In genomic region chr5:73565969-73566547, GRCh38 we compare ENCODE assay signal across 8 cellular contexts. TPM values are rescaled to one million over a fixed set of nuclear protein-coding genes. Genes with fewer than 3 reads are reported as not detected.
DNase-seq lines count a peak whose midpoint lies in the region; ATAC-seq lines count a peak whose summit lies in the region.

No MANE protein-coding gene starts in this region.

- H3K4me1 Mint-ChIP-seq in central memory CD8-positive, alpha-beta T cell = peaks cover 30% of the 10 kb centered on the region
- peaks cover 18 to 39% of the 10 kb centered on the region in 2 donors for H3K4me1 Mint-ChIP-seq in natural killer cell treated with Interleukin-12 subunit alpha and Interleukin-12 subunit beta and Interleukin-15 and Interleukin-18, amount 100 ng/mL, for 72 hours (ENCODE audit: low read depth in 2 of 2)

- DNase-seq in central memory CD8-positive, alpha-beta T cell (ENCODE audit: low spot score in 2 of 2) = no peak
- DNase-seq in natural killer cell treated with Interleukin-12 subunit alpha and Interleukin-12 subunit beta and Interleukin-15 and Interleukin-18, amount 100 ng/mL, for 72 hours (ENCODE audit: low spot score) = no peak

- peaks cover 30% of the 10 kb centered on the region for H3K36me3 ChIP-seq in HUES6 (ENCODE audit: control insufficient read depth, insufficient read depth, low read length)

- peak overlapping the region; percentile 95 for H3K4me3 Mint-ChIP-seq in central memory CD8-positive, alpha-beta T cell
- H3K4me3 Mint-ChIP-seq in natural killer cell treated with Interleukin-12 subunit alpha and Interleukin-12 subunit beta and Interleukin-15 and Interleukin-18, amount 100 ng/mL, for 72 hours = peak overlapping the region; percentile 98

- H3K4me1 ChIP-seq in HUES6 (ENCODE audit: control insufficient read depth, insufficient read depth, low read length) = peaks cover 7% of the 10 kb centered on the region; the same call in 1 of the 2 replicates

- H3K9me3 ChIP-seq in HUES6 (ENCODE audit: control insufficient read depth, insufficient read depth, low read depth, low read length) = no peaks in the 10 kb centered on the region

- H3K9me3 Mint-ChIP-seq in central memory CD8-positive, alpha-beta T cell = no peaks in the 10 kb centered on the region
- no peaks in the 10 kb centered on the region for H3K9me3 Mint-ChIP-seq in natural killer cell treated with Interleukin-12 subunit alpha and Interleukin-12 subunit beta and Interleukin-15 and Interleukin-18, amount 100 ng/mL, for 72 hours

- H3K27ac ChIP-seq in HUES6 (ENCODE audit: low read depth, low read length) = peak overlapping the region; percentile 41; the same call in 1 of the 2 replicates

- peaks cover 45% of the 10 kb centered on the region for H3K36me3 Mint-ChIP-seq in central memory CD8-positive, alpha-beta T cell (ENCODE audit: insufficient read depth)
- H3K36me3 Mint-ChIP-seq in natural killer cell treated with Interleukin-12 subunit alpha and Interleukin-12 subunit beta and Interleukin-15 and Interleukin-18, amount 100 ng/mL, for 72 hours = peaks cover 5% of the 10 kb centered on the region

- H3K4me3 ChIP-seq in GM08714 (ENCODE audit: low read length) (peak overlapping the region; percentile 100), HUES6 (ENCODE audit: low read depth, low read length) (peak overlapping the region; percentile 90)

- H3K27me3 Mint-ChIP-seq in central memory CD8-positive, alpha-beta T cell = no peaks in the 10 kb centered on the region
- no peaks in the 10 kb centered on the region for H3K27me3 Mint-ChIP-seq in natural killer cell treated with Interleukin-12 subunit alpha and Interleukin-12 subunit beta and Interleukin-15 and Interleukin-18, amount 100 ng/mL, for 72 hours

- ATAC-seq in central memory CD8-positive, alpha-beta T cell (replicated peaks; ENCODE audit: extremely low read depth, poor library complexity, severe bottlenecking) = peak; percentile 50
- ATAC-seq in natural killer cell treated with Interleukin-12 subunit alpha and Interleukin-12 subunit beta and Interleukin-15 and Interleukin-18, amount 100 ng/mL, for 72 hours = no peak
- ATAC-seq in GM18519 (IDR thresholded peaks at IDR 0.05; ENCODE audit: low FRiP score, unreplicated experiment) (no peak), GM18867 (IDR thresholded peaks at IDR 0.05; ENCODE audit: unreplicated experiment) (no peak), GM21717 (IDR thresholded peaks at IDR 0.05; ENCODE audit: unreplicated experiment) (no peak), HG03457 (IDR thresholded peaks at IDR 0.05; ENCODE audit: unreplicated experiment) (no peak)

- H3K27me3 ChIP-seq in HUES6 (ENCODE audit: control insufficient read depth, insufficient read depth, low read length) = no peaks in the 10 kb centered on the region

- peak overlapping the region; percentile 83 for H3K9ac ChIP-seq in HUES6 (ENCODE audit: low read length)

- H3K27ac Mint-ChIP-seq in central memory CD8-positive, alpha-beta T cell (ENCODE audit: low read depth) = peak overlapping the region; percentile 99
- H3K27ac Mint-ChIP-seq in natural killer cell treated with Interleukin-12 subunit alpha and Interleukin-12 subunit beta and Interleukin-15 and Interleukin-18, amount 100 ng/mL, for 72 hours = peak overlapping the region; percentile 98 to 100

RNA-seq across cellular contexts. Expression of gene UTP15, which starts 0.5 kb away (rescaled TPM):
- total RNA-seq in natural killer cell treated with Interleukin-12 subunit alpha and Interleukin-12 subunit beta and Interleukin-15 and Interleukin-18, amount 100 ng/mL, for 72 hours = 10 to 100 TPM; 34.9 to 55.1 TPM

RNA-seq across cellular contexts. Expression of gene ANKRA2, which starts 0.6 kb away (rescaled TPM):
- total RNA-seq in natural killer cell treated with Interleukin-12 subunit alpha and Interleukin-12 subunit beta and Interleukin-15 and Interleukin-18, amount 100 ng/mL, for 72 hours = 10 to 100 TPM; 12.2 to 16.9 TPM

RNA-seq across cellular contexts. Expression of gene ARHGEF28, which starts 59.9 kb away (rescaled TPM):
- total RNA-seq in natural killer cell treated with Interleukin-12 subunit alpha and Interleukin-12 subunit beta and Interleukin-15 and Interleukin-18, amount 100 ng/mL, for 72 hours = under 1 TPM; 0.17 to 0.53 TPM
